Comparison of ENCODE assay signal across 22 cellular contexts in the genomic region with DNA sequence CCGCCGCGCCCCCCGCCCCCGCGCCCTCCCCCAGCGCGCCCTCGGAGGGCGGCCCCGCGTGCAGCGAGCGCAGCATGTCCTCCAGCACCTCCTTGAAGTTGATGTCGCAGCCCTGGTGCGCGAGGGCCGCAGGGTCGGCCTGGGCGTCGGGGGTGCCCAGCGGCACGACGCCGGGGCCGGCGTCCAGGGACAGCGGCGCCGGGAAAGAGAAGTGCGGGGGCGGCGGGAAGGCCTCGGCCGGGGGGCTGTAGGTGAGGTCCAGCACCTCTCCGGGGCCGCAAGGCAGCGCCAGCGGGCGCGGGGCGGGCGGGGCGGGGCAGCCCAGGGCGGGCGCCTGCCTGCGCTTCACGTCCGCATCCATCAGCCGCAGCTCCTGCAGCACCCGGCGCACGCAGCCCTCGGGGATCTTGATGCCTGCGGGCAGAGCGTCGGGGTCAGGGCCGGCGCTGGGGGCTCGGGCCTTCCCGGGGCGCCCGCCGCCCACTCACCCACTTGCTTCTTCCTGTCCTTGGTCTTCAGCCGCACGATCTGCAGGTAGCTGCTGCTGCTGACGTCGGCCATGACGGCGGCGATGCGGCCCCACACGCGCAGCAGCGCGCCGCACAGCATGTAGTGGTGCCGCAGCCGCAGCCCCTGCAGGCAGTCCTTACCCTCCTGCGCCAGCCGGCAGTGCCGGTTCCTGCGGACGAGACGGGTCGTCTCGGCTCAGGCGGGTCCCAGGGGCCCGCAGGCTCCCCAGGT. TPM values are rescaled to one million over a fixed set of nuclear protein-coding genes. Genes with fewer than 3 reads are reported as not detected.
DNase-seq lines count a peak whose midpoint lies in the region; ATAC-seq, FAIRE-seq and TF ChIP-seq lines count a peak whose summit lies in the region.
"Had no signal": no experiment of that assay in that cellular context is flagged by ENCODE, and none has a peak within 500 bp of the region (broad histone marks: within the 10 kb centered on the region; RNA-seq: fewer than 3 reads in every experiment).

No MANE protein-coding gene starts in this region.

- H2BK120ac ChIP-seq in IMR-90 (ENCODE audit: low read depth, low read length) (no peak overlapping the region), neuronal stem cell (ENCODE audit: low read depth, low read length) (no peak overlapping the region)

- H3K27ac ChIP-seq in IMR-90 (ENCODE audit: insufficient read depth, low read length), result no peak overlapping the region
- no peak overlapping the region for H3K27ac ChIP-seq in K562 (ENCODE audit: extremely low read depth, low read depth, low read length)
- H3K27ac ChIP-seq in neuronal stem cell (replicated peaks; ENCODE audit: low read length), result no peak overlapping the region
- H3K27ac ChIP-seq: KMS-11 had no signal

- dilution Hi-C loops in IMR-90 (cut with HindIII; ENCODE audit: low sequenced_read_pairs, unreplicated experiment), result no loop called here

- no peak for ATAC-seq in activated T-cell treated with anti-CD3 and anti-CD28 coated beads, Interleukin-2, amount 50 U/mL, for 4 hours
- ATAC-seq in IMR-90 (ENCODE audit: low read depth), result no peak
- ATAC-seq in K562, result no peak
- ATAC-seq in omental fat pad (ENCODE audit: low FRiP score), result no peak
- ATAC-seq: GM23338, PC-3 had no signal

- no peak overlapping the region for H3K4me3 ChIP-seq in IMR-90 (ENCODE audit: insufficient read depth, low read depth, low read length)
- no peak overlapping the region for H3K4me3 ChIP-seq in K562
- no peak overlapping the region for H3K4me3 ChIP-seq in neuronal stem cell (ENCODE audit: low read length in 2 of 2)
- H3K4me3 ChIP-seq: GM23338 had no signal

- no peak for DNase-seq in activated T-cell treated with anti-CD3 and anti-CD28 coated beads, Interleukin-2, amount 50 U/mL, for 24 hours
- DNase-seq in activated T-cell treated with anti-CD3 and anti-CD28 coated beads, Interleukin-2, amount 50 U/mL, for 4 hours, result no peak
- DNase-seq in IMR-90, result no peak
- no peak for DNase-seq in K562 (ENCODE audit: extremely low read depth in 1 of 4, low spot score in 3 of 4)
- DNase-seq in neuronal stem cell (ENCODE audit: low spot score), result no peak
- no peak for DNase-seq in hippocampal formation (lab: John Stamatoyannopoulos, UW)
- no peak for DNase-seq in superior temporal gyrus (ENCODE audit: extremely low spot score)
- DNase-seq in omental fat pad (ENCODE audit: low spot score), result no peak
- DNase-seq: 8988T; CD4-positive, CD25-positive, alpha-beta regulatory T cell; MM.1S; NCI-H1417; NCI-H1694; NCI-H2029 treated with DMSO at 0.1 percent for 48 hours; NCI-H446 treated with DMSO at 0.1 percent for 48 hours; NCI-H526; NCI-H82; NK-92 treated with Interleukin-12 subunit alpha and Interleukin-12 subunit beta, amount 100 ng/mL, for 24 hours; PC-3; SHP77 had no signal

- H3K27ac Mint-ChIP-seq in activated T-cell treated with anti-CD3 and anti-CD28 coated beads, Interleukin-2, amount 50 U/mL, for 24 hours, result peak overlapping the region; percentile 59
- H3K27ac Mint-ChIP-seq: CD4-positive, CD25-positive, alpha-beta regulatory T cell; GM23338 had no signal

- H2AFZ ChIP-seq in IMR-90 (replicated peaks; ENCODE audit: low read length, poor library complexity), result no peak overlapping the region
- H2AFZ ChIP-seq in K562 (ENCODE audit: low read depth, low read length), result no peak overlapping the region
- H2AFZ ChIP-seq in neuronal stem cell (ENCODE audit: low read length), result no peak overlapping the region
- H2AFZ ChIP-seq: GM23338 had no signal

- H3K4me2 ChIP-seq in IMR-90 (ENCODE audit: low read depth, low read length) (no peak overlapping the region), K562 (ENCODE audit: insufficient read depth, low read length) (no peak overlapping the region), neuronal stem cell (ENCODE audit: insufficient read depth, low read length, poor library complexity, severe bottlenecking) (no peak overlapping the region)
- H3K4me2 ChIP-seq: GM23338, KMS-11 had no signal

- H2BK5ac ChIP-seq in IMR-90 (ENCODE audit: low read depth, low read length, poor library complexity, severe bottlenecking) (no peak overlapping the region), neuronal stem cell (ENCODE audit: low read length) (no peak overlapping the region)

- no peak overlapping the region for H2BK20ac ChIP-seq in IMR-90 (ENCODE audit: low read depth, low read length)

- TF ChIP-seq POLR2A in IMR-90 (IDR thresholded peaks at IDR 0.05; ENCODE audit: low read depth, low read length), result peak; percentile 46
- TF ChIP-seq POLR2A in K562 (conservative IDR thresholded peaks at IDR 0.05), result no peak

- H4K8ac ChIP-seq in IMR-90 (ENCODE audit: low read depth in 2 of 2, low read length in 2 of 2), result no peak overlapping the region
- no peak overlapping the region for H4K8ac ChIP-seq in neuronal stem cell (ENCODE audit: low read depth, low read length)

- BruUV-seq in IMR-90 (replicated peaks; lab: Mats Ljungman, UMichigan) (no TSS peak), K562 (replicated peaks; lab: Mats Ljungman, UMichigan) (no TSS peak)

- H3K9me1 ChIP-seq in IMR-90 (ENCODE audit: insufficient read depth, low read length) (no peaks in the 10 kb centered on the region), K562 (ENCODE audit: control insufficient read depth, insufficient read depth, low read length) (no peaks in the 10 kb centered on the region)

- H3K23ac ChIP-seq in IMR-90 (ENCODE audit: low read depth, low read length), result no peak overlapping the region
- H3K23ac ChIP-seq in neuronal stem cell (ENCODE audit: low read depth, low read length, poor library complexity), result no peak overlapping the region

- POLR2A ChIA-PET in IMR-90 (lab: Charles Lee; ENCODE audit: unreplicated experiment) (no interaction called here), K562 (lab: Yijun Ruan, JAX) (interaction anchor here (1.0 kb wide), 1 partner anchor 13 kb away, joined by 3 read pairs; no protein-coding TSS in a partner anchor)

- H3K36me3 ChIP-seq in IMR-90 (ENCODE audit: control insufficient read depth, insufficient read depth, low read length), result peaks cover 70% of the 10 kb centered on the region
- peaks cover 68% of the 10 kb centered on the region; the same call in 2 of the 3 replicates for H3K36me3 ChIP-seq in K562 (ENCODE audit: control insufficient read depth, insufficient read depth, low read length)
- H3K36me3 ChIP-seq in neuronal stem cell (replicated peaks in 1 of 2; ENCODE audit: control insufficient read depth in 2 of 2, insufficient read depth in 2 of 2, low read length in 2 of 2), result peaks cover 20 to 51% of the 10 kb centered on the region in 2 donors

- H2AK5ac ChIP-seq in IMR-90 (ENCODE audit: low read depth, low read length) (no peak overlapping the region), neuronal stem cell (ENCODE audit: low read depth, low read length) (no peak overlapping the region)

- CTCF ChIA-PET in IMR-90 (lab: Yijun Ruan, JAX) (no interaction called here), K562 (lab: Yijun Ruan, JAX; ENCODE audit: low intra/inter-chr PET ratio) (no interaction called here)

- H3K9me3 ChIP-seq in IMR-90 (ENCODE audit: control insufficient read depth, insufficient read depth, low read length) (no peaks in the 10 kb centered on the region), K562 (replicated peaks; ENCODE audit: control insufficient read depth, insufficient read depth, low read depth, low read length) (no peaks in the 10 kb centered on the region), neuronal stem cell (replicated peaks in 1 of 2; ENCODE audit: control insufficient read depth in 2 of 2, insufficient read depth in 1 of 2, low read depth in 1 of 2, low read length in 2 of 2) (no peaks in the 10 kb centered on the region)

- H3K56ac ChIP-seq in IMR-90 (ENCODE audit: extremely low read depth, insufficient read depth, low read length), result no peak overlapping the region

- FAIRE-seq in K562 (lab: Jason Lieb, UNC), result no peak

- intact Hi-C loops in IMR-90 (cut with micrococcal nuclease) (no loop called here), K562 (cut with micrococcal nuclease) (no loop called here)

- H3K9ac ChIP-seq in IMR-90 (ENCODE audit: low read depth, low read length) (no peak overlapping the region), K562 (ENCODE audit: insufficient read depth in 1 of 2, low read depth in 2 of 2, low read length in 2 of 2) (no peak overlapping the region), neuronal stem cell (ENCODE audit: low read depth, low read length, poor library complexity) (no peak overlapping the region)
- H3K9ac ChIP-seq: KMS-11 had no signal

- no peak overlapping the region for H4K5ac ChIP-seq in IMR-90 (ENCODE audit: low read depth, low read length)

- 97% methylated on average over 59 of the region's 89 CpGs; no CpG with 5 or more reads in 1 of the 2 experiments for WGBS in IMR-90 (ENCODE audit: extremely low coverage in 2 of 2, insufficient read length in 1 of 2), 2 experiments
- WGBS in K562 (ENCODE audit: insufficient coverage, low coverage, missing lambda C conversion rate), result 100% methylated on average over 4 of the region's 89 CpGs
- no CpG with 5 or more reads among the region's 89 CpGs for WGBS in neuronal stem cell (ENCODE audit: extremely low coverage in 2 of 2, insufficient read length in 2 of 2, insufficient replicate concordance in 1 of 2), 2 donors

- H3K14ac ChIP-seq in IMR-90 (replicated peaks; ENCODE audit: low read depth, low read length) (no peak overlapping the region), neuronal stem cell (ENCODE audit: low read length) (no peak overlapping the region)

- peaks cover 3 to 34% of the 10 kb centered on the region in 2 experiments; a peak in 3 of 4 replicates for H3K79me1 ChIP-seq in IMR-90 (ENCODE audit: low read depth in 1 of 2, low read length in 2 of 2)
- H3K79me1 ChIP-seq in neuronal stem cell (ENCODE audit: low read depth, low read length), result peaks cover 21% of the 10 kb centered on the region

- H2AK9ac ChIP-seq in IMR-90 (replicated peaks; ENCODE audit: low read depth, low read length, poor library complexity), result no peak overlapping the region

- in situ Hi-C loops in IMR-90 (cut with MboI; ENCODE audit: low sequenced_read_pairs), result loop anchor here (5.0 kb wide), 1 partner anchor 94 kb away; no protein-coding TSS in a partner anchor
- in situ Hi-C loops in K562 (cut with MboI), result no loop called here

- no peak for TF ChIP-seq RAD21 in IMR-90 (IDR thresholded peaks at IDR 0.05; ENCODE audit: low read length)
- TF ChIP-seq RAD21 in K562 (CRISPR knock-in tag; conservative IDR thresholded peaks at IDR 0.05 in 1 of 2, IDR thresholded peaks at IDR 0.05 in 1 of 2), result no peak

- H3K36me3 Mint-ChIP-seq in activated T-cell treated with anti-CD3 and anti-CD28 coated beads, Interleukin-2, amount 50 U/mL, for 24 hours (ENCODE audit: low read depth), result peaks cover 58% of the 10 kb centered on the region
- H3K36me3 Mint-ChIP-seq in activated T-cell treated with anti-CD3 and anti-CD28 coated beads, Interleukin-2, amount 50 U/mL, for 4 hours (ENCODE audit: insufficient read depth), result peaks cover 2% of the 10 kb centered on the region
- H3K36me3 Mint-ChIP-seq: CD4-positive, CD25-positive, alpha-beta regulatory T cell had no signal

- no peak overlapping the region for H4K91ac ChIP-seq in IMR-90 (ENCODE audit: insufficient read depth, low read depth, low read length)
- no peak overlapping the region for H4K91ac ChIP-seq in neuronal stem cell (ENCODE audit: low read depth, low read length, poor library complexity)

- H3K4me3 Mint-ChIP-seq in activated T-cell treated with anti-CD3 and anti-CD28 coated beads, Interleukin-2, amount 50 U/mL, for 24 hours, result no peak overlapping the region
- H3K4me3 Mint-ChIP-seq in activated T-cell treated with anti-CD3 and anti-CD28 coated beads, Interleukin-2, amount 50 U/mL, for 4 hours, result no peak overlapping the region
- H3K4me3 Mint-ChIP-seq: GM23338 had no signal

- TF ChIP-seq EP300 in K562 (IDR thresholded peaks at IDR 0.05; ENCODE audit: low read length), result no peak

- no peak overlapping the region for H3K4ac ChIP-seq in IMR-90 (ENCODE audit: low read depth, low read length)
- no peak overlapping the region for H3K4ac ChIP-seq in neuronal stem cell (ENCODE audit: low read length)

- H2BK15ac ChIP-seq in IMR-90 (ENCODE audit: low read depth, low read length), result no peak overlapping the region
- H2BK15ac ChIP-seq in neuronal stem cell (ENCODE audit: low read length), result no peak overlapping the region

- peaks cover 50% of the 10 kb centered on the region for H4K20me1 ChIP-seq in IMR-90 (ENCODE audit: insufficient read depth, low read length)
- no peaks in the 10 kb centered on the region; the same call in 1 of the 2 replicates for H4K20me1 ChIP-seq in K562 (replicated peaks; ENCODE audit: control insufficient read depth, insufficient read depth, low read length)

- H3K18ac ChIP-seq in IMR-90 (ENCODE audit: low read depth, low read length) (no peak overlapping the region), neuronal stem cell (ENCODE audit: low read length) (no peak overlapping the region)

- H2BK12ac ChIP-seq in neuronal stem cell (ENCODE audit: low read length), result peak overlapping the region; percentile 58

- H3K4me1 ChIP-seq in IMR-90 (ENCODE audit: control insufficient read depth, insufficient read depth, low read length) (peaks cover 7% of the 10 kb centered on the region), K562 (replicated peaks in 1 of 2; ENCODE audit: control insufficient read depth in 2 of 2, insufficient read depth in 2 of 2, low read length in 2 of 2) (peaks cover 10 to 91% of the 10 kb centered on the region in 2 experiments), neuronal stem cell (ENCODE audit: control insufficient read depth in 2 of 2, insufficient read depth in 1 of 2, low read depth in 1 of 2, low read length in 2 of 2) (peaks cover 10% of the 10 kb centered on the region in 2 donors)

- peaks cover 26% of the 10 kb centered on the region for H3K79me2 ChIP-seq in K562 (ENCODE audit: control insufficient read depth, insufficient read depth, low read length)

- no peaks in the 10 kb centered on the region for H3K27me3 ChIP-seq in IMR-90 (ENCODE audit: control insufficient read depth, insufficient read depth, low read length)
- no peaks in the 10 kb centered on the region for H3K27me3 ChIP-seq in K562 (ENCODE audit: control insufficient read depth in 2 of 2, insufficient read depth in 2 of 2, low read length in 2 of 2)
- H3K27me3 ChIP-seq in neuronal stem cell (ENCODE audit: control insufficient read depth in 3 of 3, insufficient read depth in 3 of 3, low read depth in 1 of 3, low read length in 3 of 3), result no peaks in the 10 kb centered on the region

- no peak for TF ChIP-seq CTCF in IMR-90 (conservative IDR thresholded peaks at IDR 0.05; ENCODE audit: low read depth, low read length)
- TF ChIP-seq CTCF in K562 (IDR thresholded peaks at IDR 0.05 in 2 of 3, conservative IDR thresholded peaks at IDR 0.05 in 1 of 3; ENCODE audit: insufficient read depth in 2 of 3, low read depth in 1 of 3, low read length in 3 of 3), result no peak
- no peak for TF ChIP-seq CTCF in omental fat pad (IDR thresholded peaks at IDR 0.05)

- no peaks in the 10 kb centered on the region for H3K27me3 Mint-ChIP-seq in activated T-cell treated with anti-CD3 and anti-CD28 coated beads, Interleukin-2, amount 50 U/mL, for 24 hours
- H3K27me3 Mint-ChIP-seq in activated T-cell treated with anti-CD3 and anti-CD28 coated beads, Interleukin-2, amount 50 U/mL, for 4 hours (ENCODE audit: low read depth), result no peaks in the 10 kb centered on the region
- H3K27me3 Mint-ChIP-seq: CD4-positive, CD25-positive, alpha-beta regulatory T cell had no signal

- H3K9me3 Mint-ChIP-seq in activated T-cell treated with anti-CD3 and anti-CD28 coated beads, Interleukin-2, amount 50 U/mL, for 24 hours, result no peaks in the 10 kb centered on the region
- H3K9me3 Mint-ChIP-seq in activated T-cell treated with anti-CD3 and anti-CD28 coated beads, Interleukin-2, amount 50 U/mL, for 4 hours, result no peaks in the 10 kb centered on the region
- H3K9me3 Mint-ChIP-seq: GM23338 had no signal

- H3K4me1 Mint-ChIP-seq in activated T-cell treated with anti-CD3 and anti-CD28 coated beads, Interleukin-2, amount 50 U/mL, for 24 hours (ENCODE audit: low read depth), result peaks cover 9% of the 10 kb centered on the region
- peaks cover 9% of the 10 kb centered on the region for H3K4me1 Mint-ChIP-seq in activated T-cell treated with anti-CD3 and anti-CD28 coated beads, Interleukin-2, amount 50 U/mL, for 4 hours (ENCODE audit: low read depth)

RNA-seq across cellular contexts. Expression of gene GPX4, which starts 4.7 kb away (rescaled TPM):
- total RNA-seq in activated T-cell treated with anti-CD3 and anti-CD28 coated beads, Interleukin-2, amount 50 U/mL, for 4 hours, result 100 to 1,000 TPM; 148 to 165 (median 162) TPM
- 357 and 415 TPM in 2 replicates for total RNA-seq in IMR-90 (2012; rRNA removed)
- polyA plus RNA-seq in IMR-90 (2012; rRNA removed), result 1,083 and 1,136 TPM in 2 replicates
- polyA plus RNA-seq in IMR-90 (2012; cell fraction: cytosol; rRNA removed), result 2,056 and 2,058 TPM in 2 replicates
- polyA plus RNA-seq in IMR-90 (2012; cell fraction: nucleus; rRNA removed; ENCODE audit: low replicate concordance), result 1,128 and 1,215 TPM in 2 replicates
- 61.5 and 154 TPM in 2 replicates for total RNA-seq in K562 (2011; cell fraction: chromatin; rRNA removed; ENCODE audit: low replicate concordance)
- total RNA-seq in K562 (2011; cell fraction: nucleolus; rRNA removed), result 171 and 189 TPM in 2 replicates
- total RNA-seq in K562 (2011; cell fraction: nucleoplasm; rRNA removed), result 129 and 161 TPM in 2 replicates
- total RNA-seq in K562 (2014; rRNA removed), result 639 and 643 TPM in 2 replicates
- total RNA-seq in K562 (2014; rRNA removed; fragmentation: Illumina TruSeq; extraction: Trizol), result 131 and 209 TPM in 2 replicates
- total RNA-seq in K562 (2015; rRNA removed; fragmentation: Illumina TruSeq; extraction: Trizol), result 349 and 395 TPM in 2 replicates
- 383 and 392 TPM in 2 replicates for total RNA-seq in K562 (2021)
- 223 and 286 TPM in 2 replicates for polyA plus RNA-seq in K562 (2011; rRNA removed)
- 531 and 777 TPM in 2 replicates for polyA plus RNA-seq in K562 (2011; cell fraction: cytosol; rRNA removed)
- 389 and 485 TPM in 2 replicates for polyA plus RNA-seq in K562 (2011; cell fraction: nucleus; rRNA removed)
- 659 and 746 TPM in 2 replicates for polyA plus RNA-seq in K562 (2012)
- 434 and 536 TPM in 2 replicates for polyA plus RNA-seq in K562 (2014; fragmentation: Illumina TruSeq; extraction: Trizol)
- 100 to 1,000 TPM in 1 of 2 experiments, 10 to 100 TPM in 1; 61.4 to 125 TPM for polyA plus RNA-seq in K562 (2014; fragmentation: Nextera tagmentation; extraction: Ambion mirVana)
- 661 and 856 TPM in 2 replicates for polyA plus RNA-seq in K562 (2014; rRNA removed)
- polyA minus RNA-seq in K562 (2011; rRNA and poly(A)+ RNA removed), result 117 and 134 TPM in 2 replicates
- 191 and 300 TPM in 2 replicates for polyA minus RNA-seq in K562 (2011; cell fraction: cytosol; rRNA and poly(A)+ RNA removed)
- polyA minus RNA-seq in K562 (2011; cell fraction: nucleus; rRNA and poly(A)+ RNA removed), result 54.3 and 64.1 TPM in 2 replicates
- polyA plus RNA-seq in neuronal stem cell (2013, experiment 1 of 2), result 755 TPM
- polyA plus RNA-seq in neuronal stem cell (2013, experiment 2 of 2), result 706 TPM
- 1,000 to 10,000 TPM in 1 of 4 donors, 100 to 1,000 TPM in 3; 429 to 1,640 (median 892) TPM for total RNA-seq in omental fat pad

RNA-seq across cellular contexts. Expression of gene POLR2E, which starts 13.3 kb away (rescaled TPM):
- total RNA-seq in activated T-cell treated with anti-CD3 and anti-CD28 coated beads, Interleukin-2, amount 50 U/mL, for 4 hours, result 100 to 1,000 TPM; 303 to 380 (median 323) TPM
- 195 and 294 TPM in 2 replicates for total RNA-seq in IMR-90 (2012; rRNA removed)
- 391 and 449 TPM in 2 replicates for polyA plus RNA-seq in IMR-90 (2012; rRNA removed)
- polyA plus RNA-seq in IMR-90 (2012; cell fraction: cytosol; rRNA removed), result 408 and 821 TPM in 2 replicates
- polyA plus RNA-seq in IMR-90 (2012; cell fraction: nucleus; rRNA removed; ENCODE audit: low replicate concordance), result 242 and 436 TPM in 2 replicates
- total RNA-seq in K562 (2011; cell fraction: chromatin; rRNA removed; ENCODE audit: low replicate concordance), result 38.2 and 129 TPM in 2 replicates
- total RNA-seq in K562 (2011; cell fraction: nucleolus; rRNA removed), result 126 and 135 TPM in 2 replicates
- total RNA-seq in K562 (2011; cell fraction: nucleoplasm; rRNA removed), result 74.1 and 78.7 TPM in 2 replicates
- total RNA-seq in K562 (2014; rRNA removed), result 297 and 441 TPM in 2 replicates
- 40.2 and 78.0 TPM in 2 replicates for total RNA-seq in K562 (2014; rRNA removed; fragmentation: Illumina TruSeq; extraction: Trizol)
- 141 and 144 TPM in 2 replicates for total RNA-seq in K562 (2015; rRNA removed; fragmentation: Illumina TruSeq; extraction: Trizol)
- total RNA-seq in K562 (2021), result 328 and 351 TPM in 2 replicates
- polyA plus RNA-seq in K562 (2011; rRNA removed), result 244 and 334 TPM in 2 replicates
- polyA plus RNA-seq in K562 (2011; cell fraction: cytosol; rRNA removed), result 305 and 616 TPM in 2 replicates
- polyA plus RNA-seq in K562 (2011; cell fraction: nucleus; rRNA removed), result 112 and 143 TPM in 2 replicates
- polyA plus RNA-seq in K562 (2012), result 291 and 445 TPM in 2 replicates
- polyA plus RNA-seq in K562 (2014; fragmentation: Illumina TruSeq; extraction: Trizol), result 267 and 448 TPM in 2 replicates
- 10 to 100 TPM in 1 of 2 experiments, 1 to 10 TPM in 1; 3.4 to 32.5 TPM for polyA plus RNA-seq in K562 (2014; fragmentation: Nextera tagmentation; extraction: Ambion mirVana)
- polyA plus RNA-seq in K562 (2014; rRNA removed), result 413 and 438 TPM in 2 replicates
- polyA minus RNA-seq in K562 (2011; rRNA and poly(A)+ RNA removed), result 36.0 and 77.6 TPM in 2 replicates
- polyA minus RNA-seq in K562 (2011; cell fraction: cytosol; rRNA and poly(A)+ RNA removed), result 127 and 173 TPM in 2 replicates
- 45.4 and 50.5 TPM in 2 replicates for polyA minus RNA-seq in K562 (2011; cell fraction: nucleus; rRNA and poly(A)+ RNA removed)
- polyA plus RNA-seq in neuronal stem cell (2013, experiment 1 of 2), result 201 TPM
- polyA plus RNA-seq in neuronal stem cell (2013, experiment 2 of 2), result 197 TPM
- 100 to 1,000 TPM; 151 to 216 (median 188) TPM for total RNA-seq in omental fat pad

RNA-seq across cellular contexts. Expression of gene ARHGAP45, which starts 41.5 kb away (rescaled TPM):
- total RNA-seq in activated T-cell treated with anti-CD3 and anti-CD28 coated beads, Interleukin-2, amount 50 U/mL, for 4 hours, result 100 to 1,000 TPM; 128 to 133 (median 133) TPM
- 0.83 and 1.3 TPM in 2 replicates for total RNA-seq in IMR-90 (2012; rRNA removed)
- polyA plus RNA-seq in IMR-90 (2012; rRNA removed), result 1.4 and 1.7 TPM in 2 replicates
- polyA plus RNA-seq in IMR-90 (2012; cell fraction: cytosol; rRNA removed), result 2.0 and 2.2 TPM in 2 replicates
- 3.0 and 10.5 TPM in 2 replicates for polyA plus RNA-seq in IMR-90 (2012; cell fraction: nucleus; rRNA removed; ENCODE audit: low replicate concordance)
- 25.6 and 81.0 TPM in 2 replicates for total RNA-seq in K562 (2011; cell fraction: chromatin; rRNA removed; ENCODE audit: low replicate concordance)
- total RNA-seq in K562 (2011; cell fraction: nucleolus; rRNA removed), result 39.0 and 49.5 TPM in 2 replicates
- total RNA-seq in K562 (2011; cell fraction: nucleoplasm; rRNA removed), result 22.7 and 24.1 TPM in 2 replicates
- total RNA-seq in K562 (2014; rRNA removed), result 22.1 and 31.1 TPM in 2 replicates
- 1.0 and 1.8 TPM in 2 replicates for total RNA-seq in K562 (2014; rRNA removed; fragmentation: Illumina TruSeq; extraction: Trizol)
- total RNA-seq in K562 (2015; rRNA removed; fragmentation: Illumina TruSeq; extraction: Trizol), result 4.2 and 6.0 TPM in 2 replicates
- 18.0 and 19.9 TPM in 2 replicates for total RNA-seq in K562 (2021)
- polyA plus RNA-seq in K562 (2011; rRNA removed), result 4.4 and 7.6 TPM in 2 replicates
- 5.6 and 12.6 TPM in 2 replicates for polyA plus RNA-seq in K562 (2011; cell fraction: cytosol; rRNA removed)
- polyA plus RNA-seq in K562 (2011; cell fraction: nucleus; rRNA removed), result 17.8 and 38.7 TPM in 2 replicates
- 15.0 and 15.2 TPM in 2 replicates for polyA plus RNA-seq in K562 (2012)
- 1.9 and 6.9 TPM in 2 replicates for polyA plus RNA-seq in K562 (2014; fragmentation: Illumina TruSeq; extraction: Trizol)
- polyA plus RNA-seq in K562 (2014; fragmentation: Nextera tagmentation; extraction: Ambion mirVana), result under 1 TPM; 0.08 to 0.63 TPM
- polyA plus RNA-seq in K562 (2014; rRNA removed), result 16.3 and 20.2 TPM in 2 replicates
- polyA minus RNA-seq in K562 (2011; rRNA and poly(A)+ RNA removed), result 1.7 and 2.0 TPM in 2 replicates
- 6.2 and 8.5 TPM in 2 replicates for polyA minus RNA-seq in K562 (2011; cell fraction: cytosol; rRNA and poly(A)+ RNA removed)
- polyA minus RNA-seq in K562 (2011; cell fraction: nucleus; rRNA and poly(A)+ RNA removed), result 5.5 and 6.6 TPM in 2 replicates
- 6.9 TPM for polyA plus RNA-seq in neuronal stem cell (2013, experiment 1 of 2)
- 7.4 TPM for polyA plus RNA-seq in neuronal stem cell (2013, experiment 2 of 2)
- total RNA-seq in omental fat pad, result 10 to 100 TPM; 21.4 to 97.6 (median 36.3) TPM
